1 cellular context compared by ENCODE assay signal in genomic region chr5:145517588-145517987, GRCh38.
TF ChIP-seq lines count a peak whose summit lies in the region.

No MANE protein-coding gene starts in this region.

TF ChIP-seq in HEK293, 187 proteins besides CTCF, POLR2A, EP300 and RAD21:
- TF ChIP-seq ZNF280D (tag by site-specific recombination; IDR thresholded peaks at IDR 0.05): 0 out of 2 replicates have a peak, but pooled peaks have one; percentile 62
- TF ChIP-seq ZNF146 (tag by site-specific recombination; IDR thresholded peaks at IDR 0.05): peak; percentile 77
